Comparison of ENCODE assay signal across 8 cellular contexts in the genomic region with DNA sequence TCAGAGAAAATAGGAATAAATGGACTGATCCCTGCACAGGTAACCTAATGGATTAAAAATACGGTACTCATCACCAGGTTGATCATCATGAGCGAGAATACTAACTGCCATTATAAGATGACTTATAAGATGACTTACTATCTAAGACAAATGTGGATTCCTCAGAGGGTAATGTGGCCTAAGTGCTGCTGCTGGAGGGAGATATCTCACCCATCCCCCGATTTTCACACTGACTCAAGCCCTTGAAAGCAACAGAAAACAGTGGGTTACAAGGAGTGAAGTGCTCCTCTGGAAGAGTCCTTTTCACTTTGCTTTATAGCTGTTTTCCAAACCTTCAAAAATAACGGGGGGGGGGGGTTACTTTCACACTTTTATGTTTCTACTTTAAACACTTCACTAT. TPM values are rescaled to one million over a fixed set of nuclear protein-coding genes. Genes with fewer than 3 reads are reported as not detected.
DNase-seq lines count a peak whose midpoint lies in the region; ATAC-seq and TF ChIP-seq lines count a peak whose summit lies in the region.

No MANE protein-coding gene starts in this region.

- intact Hi-C loops in dendritic cell treated with granulocyte-macrophage colony-stimulating factor and Interleukin-4, amounts not matched to agents 40 ng/mL and 50 ng/mL, for 4 days (cut with micrococcal nuclease), result loop anchor here (2.0 to 5.0 kb wide), 4 partner anchors 38 to 488 kb away; a partner anchor contains a TSS

- H3K4me3 Mint-ChIP-seq in dendritic cell treated with granulocyte-macrophage colony-stimulating factor and Interleukin-4, amounts not matched to agents 40 ng/mL and 50 ng/mL, for 4 days, result no peak overlapping the region
- peak overlapping the region; percentile 98 for H3K4me3 Mint-ChIP-seq in osteocyte (ENCODE audit: unreplicated experiment)

- TF ChIP-seq CTCF in osteocyte (IDR thresholded peaks at IDR 0.05), result no peak

- DNase-seq in ELR (ENCODE audit: low read depth) (peak; percentile 30), NAMALWA (ENCODE audit: low spot score) (peak; percentile 19), osteocyte (ENCODE audit: extremely low spot score, unreplicated experiment) (no peak), AG08395 (ENCODE audit: low spot score) (no peak), glomerular visceral epithelial cell (ENCODE audit: extremely low spot score) (no peak)
- no peak for DNase-seq in stimulated activated CD4-positive, alpha-beta T cell treated with anti-CD3 and anti-CD28 coated beads, Interleukin-12 subunit alpha, Interleukin-12 subunit beta, amount 100 ng/mL, for 4 hours

- H3K27ac Mint-ChIP-seq in dendritic cell treated with granulocyte-macrophage colony-stimulating factor and Interleukin-4, amounts not matched to agents 40 ng/mL and 50 ng/mL, for 4 days, result peak overlapping the region; percentile 95
- H3K27ac Mint-ChIP-seq in osteocyte (ENCODE audit: unreplicated experiment), result peak overlapping the region; percentile 96

- ATAC-seq in GM21723 (IDR thresholded peaks at IDR 0.05; ENCODE audit: unreplicated experiment), result no peak

- peaks cover 10% of the 10 kb centered on the region for H3K36me3 Mint-ChIP-seq in dendritic cell treated with granulocyte-macrophage colony-stimulating factor and Interleukin-4, amounts not matched to agents 40 ng/mL and 50 ng/mL, for 4 days (ENCODE audit: low read depth)
- no peaks in the 10 kb centered on the region for H3K36me3 Mint-ChIP-seq in osteocyte (ENCODE audit: unreplicated experiment)

- peaks cover 22% of the 10 kb centered on the region for H3K4me1 Mint-ChIP-seq in dendritic cell treated with granulocyte-macrophage colony-stimulating factor and Interleukin-4, amounts not matched to agents 40 ng/mL and 50 ng/mL, for 4 days (ENCODE audit: low read depth)
- H3K4me1 Mint-ChIP-seq in osteocyte (ENCODE audit: unreplicated experiment), result peaks cover 18% of the 10 kb centered on the region

- no peaks in the 10 kb centered on the region for H3K27me3 Mint-ChIP-seq in dendritic cell treated with granulocyte-macrophage colony-stimulating factor and Interleukin-4, amounts not matched to agents 40 ng/mL and 50 ng/mL, for 4 days
- H3K27me3 Mint-ChIP-seq in osteocyte (ENCODE audit: unreplicated experiment), result peaks cover 1% of the 10 kb centered on the region

- H3K9me3 Mint-ChIP-seq in dendritic cell treated with granulocyte-macrophage colony-stimulating factor and Interleukin-4, amounts not matched to agents 40 ng/mL and 50 ng/mL, for 4 days, result no peaks in the 10 kb centered on the region
- peaks cover 5% of the 10 kb centered on the region for H3K9me3 Mint-ChIP-seq in osteocyte (ENCODE audit: unreplicated experiment)

RNA-seq across cellular contexts. Expression of a gene that starts 0.9 kb away (rescaled TPM):
- total RNA-seq in osteocyte, result 19.9 and 23.7 TPM in 2 replicates

RNA-seq across cellular contexts. Expression of a gene that starts 47.4 kb away (rescaled TPM):
- total RNA-seq in osteocyte, result 0.37 and 0.64 TPM in 2 replicates

RNA-seq across cellular contexts. Expression of a gene that starts 54.0 kb away (rescaled TPM):
- total RNA-seq in osteocyte, result 78.7 and 89.3 TPM in 2 replicates

Comparison
In these comparisons a context has a peak if more than half of its experiments do, and no peak if none do; other contexts are left out.
1. DNase-seq: peak in ELR (single experiment) and NAMALWA (single experiment); none in osteocyte (single experiment), stimulated activated CD4-positive, alpha-beta T cell treated with anti-CD3 and anti-CD28 coated beads, Interleukin-12 subunit alpha, Interleukin-12 subunit beta, amount 100 ng/mL, for 4 hours (single experiment), AG08395 (single experiment) and glomerular visceral epithelial cell (single experiment).